Comparison of ENCODE assay signal across 18 cellular contexts in the genomic region with DNA sequence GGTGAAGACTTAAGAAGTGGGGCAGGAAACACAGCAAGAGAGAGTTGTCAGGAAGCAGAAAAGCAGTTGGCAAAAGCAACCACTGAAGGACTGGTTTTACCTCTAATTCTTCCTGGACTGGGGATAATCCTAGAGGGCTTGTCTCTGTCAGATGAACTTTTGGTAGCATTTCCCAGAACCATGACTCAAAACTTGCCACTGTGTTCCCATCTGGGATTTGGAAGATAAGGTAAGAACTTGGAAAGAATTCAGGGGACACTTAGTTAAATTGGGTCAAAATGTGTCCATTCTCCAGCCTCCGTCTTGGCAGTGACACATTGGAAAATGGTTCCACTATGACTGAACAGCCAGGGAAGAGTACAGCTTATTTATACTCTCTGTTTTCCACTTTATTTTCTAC. TPM values are rescaled to one million over a fixed set of nuclear protein-coding genes. Genes with fewer than 3 reads are reported as not detected.
DNase-seq lines count a peak whose midpoint lies in the region; ATAC-seq and TF ChIP-seq lines count a peak whose summit lies in the region.
"Had no signal": no experiment of that assay in that cellular context is flagged by ENCODE, and none has a peak within 500 bp of the region (broad histone marks: within the 10 kb centered on the region; RNA-seq: fewer than 3 reads in every experiment).

No MANE protein-coding gene starts in this region.

- peak overlapping the region; percentile 51 to 83 (median 80) for H3K27ac ChIP-seq in esophagus squamous epithelium

- H3K9me3 ChIP-seq in esophagus squamous epithelium, result no peaks in the 10 kb centered on the region

- H3K36me3 Mint-ChIP-seq in natural killer cell (peaks cover 24% of the 10 kb centered on the region), immature natural killer cell (peaks cover 30 to 64% (median 32%) of the 10 kb centered on the region in 3 donors)
- H3K36me3 Mint-ChIP-seq in natural killer cell treated with Interleukin-12 subunit alpha and Interleukin-12 subunit beta and Interleukin-15 and Interleukin-18, amount 100 ng/mL, for 72 hours, result peaks cover 27% of the 10 kb centered on the region
- peaks cover 8 to 41% (median 22%) of the 10 kb centered on the region in 3 donors for H3K36me3 Mint-ChIP-seq in naive thymus-derived CD8-positive, alpha-beta T cell

- H3K4me3 Mint-ChIP-seq in natural killer cell (no peak overlapping the region), immature natural killer cell (no peak overlapping the region)
- no peak overlapping the region for H3K4me3 Mint-ChIP-seq in natural killer cell treated with Interleukin-12 subunit alpha and Interleukin-12 subunit beta and Interleukin-15 and Interleukin-18, amount 100 ng/mL, for 72 hours
- no peak overlapping the region for H3K4me3 Mint-ChIP-seq in naive thymus-derived CD8-positive, alpha-beta T cell
- H3K4me3 Mint-ChIP-seq: CD4-positive, CD25-positive, alpha-beta regulatory T cell; IgD-negative memory B cell had no signal

- peaks cover 0 to 56% (median 24%) of the 10 kb centered on the region in 3 donors for H3K4me1 ChIP-seq in esophagus squamous epithelium

- H3K27me3 Mint-ChIP-seq in natural killer cell (ENCODE audit: low read depth in 2 of 2), result no peaks in the 10 kb centered on the region
- H3K27me3 Mint-ChIP-seq in natural killer cell treated with Interleukin-12 subunit alpha and Interleukin-12 subunit beta and Interleukin-15 and Interleukin-18, amount 100 ng/mL, for 72 hours, result no peaks in the 10 kb centered on the region
- peaks cover 0 to 3% (median 0%) of the 10 kb centered on the region in 3 donors for H3K27me3 Mint-ChIP-seq in immature natural killer cell (ENCODE audit: low read depth in 3 of 3)
- H3K27me3 Mint-ChIP-seq in naive thymus-derived CD8-positive, alpha-beta T cell, result no peaks in the 10 kb centered on the region
- H3K27me3 Mint-ChIP-seq: IgD-negative memory B cell had no signal

- H3K9me3 Mint-ChIP-seq in natural killer cell (peaks cover 0 to 12% of the 10 kb centered on the region in 2 donors), immature natural killer cell (peaks cover 0 to 3% (median under 1%) of the 10 kb centered on the region in 6 donors)
- H3K9me3 Mint-ChIP-seq in natural killer cell treated with Interleukin-12 subunit alpha and Interleukin-12 subunit beta and Interleukin-15 and Interleukin-18, amount 100 ng/mL, for 72 hours, result peaks cover 3% of the 10 kb centered on the region
- peaks cover 0 to 10% (median 2%) of the 10 kb centered on the region in 9 donors for H3K9me3 Mint-ChIP-seq in naive thymus-derived CD8-positive, alpha-beta T cell

- no peak overlapping the region for H3K4me3 ChIP-seq in esophagus squamous epithelium

- no peaks in the 10 kb centered on the region for H3K36me3 ChIP-seq in esophagus squamous epithelium

- 53 to 70% methylated on average over 1 of the region's 1 CpG for WGBS in esophagus squamous epithelium, 2 donors

- no peak for TF ChIP-seq POLR2A in esophagus squamous epithelium (IDR thresholded peaks at IDR 0.05)

- H3K4me1 Mint-ChIP-seq in natural killer cell (peaks cover 40 to 43% of the 10 kb centered on the region in 2 donors), immature natural killer cell (peaks cover 44 to 61% of the 10 kb centered on the region in 2 donors)
- peaks cover 42 to 47% of the 10 kb centered on the region in 2 donors for H3K4me1 Mint-ChIP-seq in natural killer cell treated with Interleukin-12 subunit alpha and Interleukin-12 subunit beta and Interleukin-15 and Interleukin-18, amount 100 ng/mL, for 72 hours (ENCODE audit: low read depth in 2 of 2)
- H3K4me1 Mint-ChIP-seq in naive thymus-derived CD8-positive, alpha-beta T cell, result peaks cover 2 to 14% (median 10%) of the 10 kb centered on the region in 4 donors
- H3K4me1 Mint-ChIP-seq: IgD-negative memory B cell had no signal

- ATAC-seq in natural killer cell, result no peak
- ATAC-seq in natural killer cell treated with Interleukin-12 subunit alpha and Interleukin-12 subunit beta and Interleukin-15 and Interleukin-18, amount 100 ng/mL, for 72 hours, result no peak
- no peak for ATAC-seq in naive thymus-derived CD8-positive, alpha-beta T cell
- ATAC-seq: HCT116 had no signal

- peak overlapping the region; percentile 46 to 87 for H3K27ac Mint-ChIP-seq in natural killer cell
- H3K27ac Mint-ChIP-seq in natural killer cell treated with Interleukin-12 subunit alpha and Interleukin-12 subunit beta and Interleukin-15 and Interleukin-18, amount 100 ng/mL, for 72 hours, result peak overlapping the region in 1 of 2 donors; percentile 37
- H3K27ac Mint-ChIP-seq in immature natural killer cell, result peak overlapping the region in 5 of 6 donors; percentile 4 to 60 (median 47)
- H3K27ac Mint-ChIP-seq in naive thymus-derived CD8-positive, alpha-beta T cell, result no peak overlapping the region
- H3K27ac Mint-ChIP-seq: CD4-positive, CD25-positive, alpha-beta regulatory T cell; IgD-negative memory B cell had no signal

- POLR2A ChIA-PET in naive thymus-derived CD8-positive, alpha-beta T cell (lab: Charles Lee), result no interaction called here

- no peak for TF ChIP-seq CTCF in natural killer cell (IDR thresholded peaks at IDR 0.05)
- no peak for TF ChIP-seq CTCF in esophagus squamous epithelium (IDR thresholded peaks at IDR 0.05)

- DNase-seq in natural killer cell (no peak), esophagus squamous epithelium (lab: John Stamatoyannopoulos, UW) (no peak), immature natural killer cell (no peak), NOMO-1 treated with DMSO at 0.1 percent for 48 hours (lab: John Stamatoyannopoulos, UW; ENCODE audit: unreplicated experiment) (no peak), epidermal melanocyte (ENCODE audit: insufficient read length, low spot score) (no peak)
- no peak for DNase-seq in natural killer cell treated with Interleukin-12 subunit alpha and Interleukin-12 subunit beta and Interleukin-15 and Interleukin-18, amount 100 ng/mL, for 72 hours (ENCODE audit: low spot score)
- no peak for DNase-seq in naive thymus-derived CD8-positive, alpha-beta T cell
- DNase-seq: CD4-positive, CD25-positive, alpha-beta regulatory T cell; DMS79 treated with DMSO at 0.1 percent for 48 hours; GDM1; MV-4-11; NCI-H1417 treated with DMSO at 0.1 percent for 48 hours; NCI-H2029; NCI-H524 had no signal

- H3K27me3 ChIP-seq in esophagus squamous epithelium, result no peaks in the 10 kb centered on the region

- intact Hi-C loops in natural killer cell (cut with micrococcal nuclease), result loop anchor here (5.0 kb wide), 1 partner anchor 422 kb away; no protein-coding TSS in a partner anchor
- intact Hi-C loops in esophagus squamous epithelium (cut with DNase I), result no loop called here

RNA-seq across cellular contexts. Expression of gene CD38, which starts 55.7 kb away (rescaled TPM):
- total RNA-seq in natural killer cell (100 to 1,000 TPM in 1 of 3 donors, 10 to 100 TPM in 2; 91.8 to 124 (median 98.8) TPM), esophagus squamous epithelium (1 to 10 TPM; 1.1 to 2.5 (median 1.9) TPM)
- 100 to 1,000 TPM in 1 of 2 donors, 10 to 100 TPM in 1; 94.7 to 179 TPM for total RNA-seq in natural killer cell treated with Interleukin-12 subunit alpha and Interleukin-12 subunit beta and Interleukin-15 and Interleukin-18, amount 100 ng/mL, for 72 hours
- 100 to 1,000 TPM in 1 of 3 donors, 10 to 100 TPM in 2; 33.4 to 133 (median 60.9) TPM for polyA plus RNA-seq in immature natural killer cell
- total RNA-seq in naive thymus-derived CD8-positive, alpha-beta T cell, result 1 to 10 TPM; 1.4 to 3.2 TPM
- 1 to 10 TPM; 2.0 to 7.7 (median 5.9) TPM for polyA plus RNA-seq in naive thymus-derived CD8-positive, alpha-beta T cell
- total RNA-seq: HT-29, LHCN-M2 had no signal

Comparison
In these comparisons a context has a peak if more than half of its experiments do, and no peak if none do; other contexts are left out.
1. H3K27ac Mint-ChIP-seq: peak in natural killer cell (2 of 2) and immature natural killer cell (5 of 6); none in naive thymus-derived CD8-positive, alpha-beta T cell (0 of 10).
2. RNA of gene CD38, which starts 55.7 kb away (total RNA-seq): 94.7 to 179 TPM in natural killer cell treated with Interleukin-12 subunit alpha and Interleukin-12 subunit beta and Interleukin-15 and Interleukin-18, amount 100 ng/mL, for 72 hours and 91.8 to 124 TPM in natural killer cell; 1.4 to 3.2 TPM in naive thymus-derived CD8-positive, alpha-beta T cell and 1.1 to 2.5 TPM in esophagus squamous epithelium; every median in the first group is over 10 times any median in the second.